2 cellular contexts compared by ENCODE assay signal in genomic region chr1:169483500-169483966, GRCh38.
TF ChIP-seq lines count a peak whose summit lies in the region.

No MANE protein-coding gene starts in this region.

TF ChIP-seq in H1, 55 proteins besides CTCF, POLR2A, EP300 and RAD21:
- TF ChIP-seq RBBP5 (IDR thresholded peaks at IDR 0.05; ENCODE audit: borderline replicate concordance, low read depth, low read length), result no peak
- no peak for TF ChIP-seq HDAC6 (IDR thresholded peaks at IDR 0.05; ENCODE audit: low read depth, low read length)
- TF ChIP-seq YY1 (IDR thresholded peaks at IDR 0.05; ENCODE audit: low read depth, low read length), result no peak
- TF ChIP-seq EGR1 (IDR thresholded peaks at IDR 0.05; ENCODE audit: borderline replicate concordance, low read depth, low read length), result no peak
- TF ChIP-seq TAF7 (optimal IDR thresholded peaks at IDR 0.05; ENCODE audit: borderline replicate concordance, low read depth, low read length), result no peak
- no peak for TF ChIP-seq SUZ12 (IDR thresholded peaks at IDR 0.05; ENCODE audit: low read length)
- no peak for TF ChIP-seq SIX5 (IDR thresholded peaks at IDR 0.05; ENCODE audit: low read depth, low read length)
- TF ChIP-seq KDM5A (IDR thresholded peaks at IDR 0.05; ENCODE audit: low read length), result no peak
- no peak for TF ChIP-seq TCF12 (IDR thresholded peaks at IDR 0.05; ENCODE audit: low read depth, low read length)
- TF ChIP-seq KDM4A (IDR thresholded peaks at IDR 0.05; ENCODE audit: low read depth, low read length, severe bottlenecking), result no peak
- TF ChIP-seq CHD7 (IDR thresholded peaks at IDR 0.05; ENCODE audit: insufficient replicate concordance, low read length), result no peak
- TF ChIP-seq SIN3A (conservative IDR thresholded peaks at IDR 0.05 in 1 of 2, IDR thresholded peaks at IDR 0.05 in 1 of 2; ENCODE audit: low read depth in 1 of 2, low read length in 2 of 2), result no peak
- no peak for TF ChIP-seq NANOG (IDR thresholded peaks at IDR 0.05; ENCODE audit: insufficient read depth, low read depth, low read length, poor library complexity, severe bottlenecking)
- TF ChIP-seq RXRA (IDR thresholded peaks at IDR 0.05; ENCODE audit: insufficient read depth, low read depth, low read length), result no peak
- TF ChIP-seq SIRT6 (IDR thresholded peaks at IDR 0.05; ENCODE audit: low read length), result no peak
- no peak for TF ChIP-seq GTF2F1 (IDR thresholded peaks at IDR 0.05; ENCODE audit: borderline replicate concordance, low read depth, low read length)

TF ChIP-seq in neural cell, 6 proteins besides CTCF, POLR2A, EP300 and RAD21:
- no peak for TF ChIP-seq SMC3 (conservative IDR thresholded peaks at IDR 0.05; ENCODE audit: poor library complexity)
- no peak for TF ChIP-seq TAF1 (IDR thresholded peaks at IDR 0.05; ENCODE audit: low read depth)
- no peak for TF ChIP-seq EZH2 (IDR thresholded peaks at IDR 0.05; ENCODE audit: borderline replicate concordance, insufficient read depth, low read length, poor library complexity, severe bottlenecking)
- no peak for TF ChIP-seq MXI1 (conservative IDR thresholded peaks at IDR 0.05; ENCODE audit: poor library complexity, severe bottlenecking)
- no peak for TF ChIP-seq REST (IDR thresholded peaks at IDR 0.05; ENCODE audit: borderline replicate concordance)
- no peak for TF ChIP-seq POLR2AphosphoS5 (IDR thresholded peaks at IDR 0.05)
TF ChIP-seq in neural cell: peak in this region for 0.
